ENCODE assay signal across 8 cellular contexts in genomic region chr14:103014466-103015319, GRCh38. TPM values are rescaled to one million over a fixed set of nuclear protein-coding genes. Genes with fewer than 3 reads are reported as not detected.
DNase-seq lines count a peak whose midpoint lies in the region; ATAC-seq and TF ChIP-seq lines count a peak whose summit lies in the region.

No MANE protein-coding gene starts in this region.

- no peaks in the 10 kb centered on the region for H3K27me3 Mint-ChIP-seq in activated T-helper 17 cell treated with anti-CD3 and anti-CD28 coated beads, Interleukin-2, amount 50 U/mL, for 72 hours

- H3K4me3 ChIP-seq in MG63 = no peak overlapping the region

- peak overlapping the region; percentile 53 for H3K27ac Mint-ChIP-seq in activated T-helper 17 cell treated with anti-CD3 and anti-CD28 coated beads, Interleukin-2, amount 50 U/mL, for 72 hours

- peak overlapping the region; percentile 6 for H3K4me3 Mint-ChIP-seq in activated T-helper 17 cell treated with anti-CD3 and anti-CD28 coated beads, Interleukin-2, amount 50 U/mL, for 72 hours

- no peaks in the 10 kb centered on the region for H3K36me3 Mint-ChIP-seq in activated T-helper 17 cell treated with anti-CD3 and anti-CD28 coated beads, Interleukin-2, amount 50 U/mL, for 72 hours (ENCODE audit: low read depth)

- peak overlapping the region; percentile 48; the same call in 1 of the 2 replicates for H3K27ac ChIP-seq in C4-2B

- H3K36me3 ChIP-seq in MG63 = peaks cover 11% of the 10 kb centered on the region

- H3K9me3 Mint-ChIP-seq in activated T-helper 17 cell treated with anti-CD3 and anti-CD28 coated beads, Interleukin-2, amount 50 U/mL, for 72 hours = no peaks in the 10 kb centered on the region

- H3K27me3 ChIP-seq in MG63 = no peaks in the 10 kb centered on the region

- DNase-seq in MG63 (peak; percentile 46), left kidney (ENCODE audit: low read depth, low spot score) (peak; percentile 55), activated gamma-delta T cell treated with Interleukin-2 at 50 U/mL for 16 hours (no peak), 8988T (no peak), Ammon's horn (ENCODE audit: low spot score) (no peak)

- no peaks in the 10 kb centered on the region for H3K9me3 ChIP-seq in MG63

- H3K4me1 Mint-ChIP-seq in activated T-helper 17 cell treated with anti-CD3 and anti-CD28 coated beads, Interleukin-2, amount 50 U/mL, for 72 hours = peaks cover 9% of the 10 kb centered on the region

- TF ChIP-seq CTCF in C4-2B (conservative IDR thresholded peaks at IDR 0.05) = no peak

- peak; percentile 43 for ATAC-seq in activated T-helper 17 cell treated with anti-CD3 and anti-CD28 coated beads, Interleukin-2, amount 50 U/mL, for 72 hours (replicated peaks)
- ATAC-seq in GM19035 (IDR thresholded peaks at IDR 0.05; ENCODE audit: unreplicated experiment) = no peak

RNA-seq across cellular contexts. Expression of gene CDC42BPB, which starts 42.7 kb away (rescaled TPM):
- total RNA-seq in MG63 (2014; rRNA removed; shearing (Covaris generic); ENCODE audit: low replicate concordance) = 8.3 and 11.7 TPM in 2 replicates
- 1 to 10 TPM; 7.2 to 7.3 TPM for total RNA-seq in activated T-helper 17 cell treated with anti-CD3 and anti-CD28 coated beads, Interleukin-2, amount 50 U/mL, for 72 hours

Comparison
In these comparisons a context has a peak if more than half of its experiments do, and no peak if none do; other contexts are left out.
1. DNase-seq: peak in MG63 (single experiment) and left kidney (single experiment); none in activated gamma-delta T cell treated with Interleukin-2 at 50 U/mL for 16 hours (single experiment), 8988T (single experiment) and Ammon's horn (single experiment).